In the genomic region with DNA sequence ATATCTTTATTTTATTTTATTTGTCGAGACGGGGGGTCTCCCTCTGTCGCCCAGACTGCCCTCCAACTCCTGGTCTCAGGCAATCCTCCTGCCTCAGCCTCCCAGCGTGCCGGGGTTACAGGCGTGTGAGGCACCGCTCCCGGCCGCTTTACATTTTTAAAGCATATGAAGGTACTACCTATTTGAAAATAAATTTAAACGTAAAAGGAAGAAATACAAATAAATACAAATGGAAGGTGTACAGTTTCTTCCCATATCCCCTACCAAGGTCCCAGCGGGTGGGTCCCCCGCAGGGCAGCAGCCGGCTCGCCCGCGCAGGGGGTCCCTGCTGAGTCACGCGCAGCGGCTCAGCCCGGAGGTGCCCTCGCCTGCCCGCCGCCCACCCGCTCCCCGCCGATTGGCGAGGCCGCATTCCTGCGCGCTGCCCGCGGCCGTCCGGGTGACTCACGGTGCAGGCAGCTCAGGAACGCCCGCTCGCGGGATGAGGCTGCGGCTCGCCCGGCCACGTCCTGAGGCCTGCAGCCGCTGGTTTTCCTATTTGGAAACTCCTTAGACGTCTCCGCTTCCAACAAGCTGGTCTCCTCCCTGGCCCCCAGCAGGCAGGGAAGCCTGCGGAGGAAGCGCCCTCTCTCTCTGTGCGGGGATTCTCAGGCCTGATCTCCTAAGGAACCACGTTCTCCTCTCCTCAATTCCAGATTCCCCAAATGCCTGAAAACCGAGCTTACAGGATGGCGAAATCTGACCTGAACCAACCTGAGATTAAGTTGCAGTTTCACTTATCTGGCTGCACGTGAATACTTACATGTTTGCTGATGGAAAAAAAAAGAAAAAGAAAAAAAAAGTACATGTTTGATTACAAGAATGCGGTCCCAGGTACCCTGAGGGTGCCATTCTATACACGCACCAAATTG, we compare ENCODE assay signal across 8 cellular contexts. TPM values are rescaled to one million over a fixed set of nuclear protein-coding genes. Genes with fewer than 3 reads are reported as not detected.
DNase-seq lines count a peak whose midpoint lies in the region; ATAC-seq, FAIRE-seq and TF ChIP-seq lines count a peak whose summit lies in the region.

No MANE protein-coding gene starts in this region.

- TF ChIP-seq CTCF in PC-9 (conservative IDR thresholded peaks at IDR 0.05) (0 out of 2 replicates have a peak, but pooled peaks have one; percentile 1), bronchial epithelial cell (IDR thresholded peaks at IDR 0.05; ENCODE audit: insufficient read depth, low read length, severe bottlenecking) (no peak)

- H3K4me1 ChIP-seq in ES-I3 (ENCODE audit: insufficient read depth, low read length) (peaks cover 55% of the 10 kb centered on the region), PC-9 (replicated peaks; ENCODE audit: insufficient read depth) (peaks cover 73% of the 10 kb centered on the region), skeletal muscle tissue (ENCODE audit: control insufficient read depth in 3 of 3, insufficient read depth in 3 of 3, low read length in 3 of 3) (peaks cover 10 to 38% (median 26%) of the 10 kb centered on the region in 3 donors)

- H3K36me3 ChIP-seq in ES-I3 (ENCODE audit: insufficient read depth, low read length): no peaks in the 10 kb centered on the region
- no peaks in the 10 kb centered on the region for H3K36me3 ChIP-seq in PC-9 (ENCODE audit: low read depth)
- H3K36me3 ChIP-seq in bronchial epithelial cell (ENCODE audit: control insufficient read depth, insufficient read depth, low read length): no peaks in the 10 kb centered on the region
- H3K36me3 ChIP-seq in skeletal muscle tissue (ENCODE audit: control insufficient read depth in 3 of 3, insufficient read depth in 3 of 3, low read length in 3 of 3): no peaks in the 10 kb centered on the region

- CTCF ChIA-PET in PC-9 (lab: Charles Lee): interaction anchor here (0.6 kb wide), 2 partner anchors 13 to 57 kb away, joined by 3 to 5 read pairs; no protein-coding TSS in a partner anchor

- H3F3A ChIP-seq in PC-9 (ENCODE audit: insufficient read depth, low read depth): peaks cover 50% of the 10 kb centered on the region

- no peak for FAIRE-seq in bronchial epithelial cell (lab: Jason Lieb, UNC)

- DNase-seq in PC-9 (peak; percentile 96 to 97), bronchial epithelial cell (ENCODE audit: low read depth) (peak; percentile 89), inferior parietal cortex (ENCODE audit: extremely low spot score) (peak; percentile 7), NCI-H187 treated with DMSO at 0.1 percent for 48 hours (lab: John Stamatoyannopoulos, UW) (no peak), UCSD-AML1 (lab: John Stamatoyannopoulos, UW; ENCODE audit: unreplicated experiment) (no peak)

- H3K27ac ChIP-seq in PC-9 (peak overlapping the region; percentile 99), skeletal muscle tissue (ENCODE audit: low read depth, low read length) (peak overlapping the region; percentile 78)

- ATAC-seq in HG02884 (IDR thresholded peaks at IDR 0.05; ENCODE audit: unreplicated experiment): no peak

- H4K20me1 ChIP-seq in PC-9 (ENCODE audit: insufficient read depth): no peaks in the 10 kb centered on the region

- POLR2A ChIA-PET in PC-9 (lab: Charles Lee; ENCODE audit: unreplicated experiment): interaction anchor here (0.5 to 0.9 kb wide), 7 partner anchors 16 to 61 kb away, joined by 3 to 7 read pairs (median 5); a partner anchor contains a TSS

- intact Hi-C loops in PC-9 (cut with micrococcal nuclease; ENCODE audit: unreplicated experiment): loop anchor here (1.0 to 5.0 kb wide), 4 partner anchors 50 to 224 kb away; a partner anchor contains a TSS

- H3K79me2 ChIP-seq in PC-9 (ENCODE audit: low read depth): no peaks in the 10 kb centered on the region

- no peaks in the 10 kb centered on the region for H3K9me2 ChIP-seq in PC-9 (ENCODE audit: insufficient read depth)

- H2AFZ ChIP-seq in PC-9: peak overlapping the region; percentile 74

- no peaks in the 10 kb centered on the region for H3K27me3 ChIP-seq in PC-9 (ENCODE audit: insufficient read depth, low read depth)
- no peaks in the 10 kb centered on the region for H3K27me3 ChIP-seq in bronchial epithelial cell (ENCODE audit: control insufficient read depth, insufficient read depth, low read length)
- H3K27me3 ChIP-seq in skeletal muscle tissue (ENCODE audit: control insufficient read depth in 3 of 3, insufficient read depth in 3 of 3, low read length in 3 of 3): no peaks in the 10 kb centered on the region

- H3K4me3 ChIP-seq in PC-9: peak overlapping the region; percentile 45
- H3K4me3 ChIP-seq in bronchial epithelial cell (ENCODE audit: low read depth, low read length): peak overlapping the region; percentile 17
- H3K4me3 ChIP-seq in skeletal muscle tissue (ENCODE audit: low read length in 3 of 3): peak overlapping the region; percentile 63 to 70 (median 65)

- peak overlapping the region; percentile 84 for H3K4me2 ChIP-seq in PC-9

- BruUV-seq in PC-9 (replicated peaks; lab: Mats Ljungman, UMichigan): no TSS peak

- no peaks in the 10 kb centered on the region for H3K9me3 ChIP-seq in ES-I3 (ENCODE audit: control insufficient read depth, insufficient read depth, low read length)
- no peaks in the 10 kb centered on the region for H3K9me3 ChIP-seq in PC-9 (ENCODE audit: insufficient read depth, low read depth)
- H3K9me3 ChIP-seq in skeletal muscle tissue (ENCODE audit: control insufficient read depth in 3 of 3, low read length in 3 of 3): no peaks in the 10 kb centered on the region

- H3K9ac ChIP-seq in ES-I3 (ENCODE audit: low read depth, low read length) (peak overlapping the region; percentile 35), skeletal muscle tissue (ENCODE audit: low read depth in 1 of 3, low read length in 3 of 3) (peak overlapping the region; percentile 57 to 86 (median 79))

RNA-seq across cellular contexts. Expression of a gene that starts 54.8 kb away (rescaled TPM):
- total RNA-seq in PC-9 (2021) (58.3 and 72.4 TPM in 2 replicates), bronchial epithelial cell (0.77 and 0.79 TPM in 2 replicates), skeletal muscle tissue (1.6 TPM)

Comparison
In these comparisons a context has a peak if more than half of its experiments do, and no peak if none do; other contexts are left out.
1. DNase-seq: peak in PC-9 (2 of 2), bronchial epithelial cell (single experiment) and inferior parietal cortex (single experiment); none in NCI-H187 treated with DMSO at 0.1 percent for 48 hours (single experiment) and UCSD-AML1 (single experiment).
2. RNA of a gene that starts 54.8 kb away (total RNA-seq): 58.3 to 72.4 TPM in PC-9; 1.6 TPM in skeletal muscle tissue (single experiment) and 0.77 to 0.79 TPM in bronchial epithelial cell; every median in the first group is over 10 times any median in the second.
3. Peak in every context shown above with its lines, with median percentiles within 50 percentile points of each other: H3K4me3 ChIP-seq.